ENCODE assay signal across 15 cellular contexts in genomic region chr5:61010759-61011460, GRCh38.
DNase-seq lines count a peak whose midpoint lies in the region; ATAC-seq lines count a peak whose summit lies in the region.
"Had no signal": no experiment of that assay in that cellular context is flagged by ENCODE, and none has a peak within 500 bp of the region (broad histone marks: within the 10 kb centered on the region; RNA-seq: fewer than 3 reads in every experiment).

No MANE protein-coding gene starts in this region.

- no peak overlapping the region for H2BK120ac ChIP-seq in mesenchymal stem cell (ENCODE audit: low read depth, low read length)

- DNase-seq in EH (ENCODE audit: low read depth): peak; percentile 36
- DNase-seq in M059J (ENCODE audit: low read depth): peak; percentile 31
- peak; percentile 12 for DNase-seq in dermis blood vessel endothelial cell
- DNase-seq in mesenchymal stem cell: peak; percentile 21
- DNase-seq in NCI-H524 treated with DMSO at 0.1 percent for 48 hours (lab: John Stamatoyannopoulos, UW): no peak
- DNase-seq in central memory CD4-positive, alpha-beta T cell: no peak
- DNase-seq: glutamatergic neuron; NCI-H1417; NCI-H526 treated with DMSO at 0.1 percent for 48 hours; stimulated activated CD4-positive, alpha-beta T cell treated with anti-CD3 and anti-CD28 coated beads, Interleukin-4, amount 100 ng/mL, for 1 hour; stimulated activated naive CD8-positive, alpha-beta T cell treated with anti-CD3 and anti-CD28 coated beads, Interleukin-15, amount 100 ng/mL, for 72 hours had no signal

- no peaks in the 10 kb centered on the region for H3K9me3 ChIP-seq in mesenchymal stem cell (ENCODE audit: control insufficient read depth, low read length)

- H3K4me1 ChIP-seq in mesenchymal stem cell (ENCODE audit: control insufficient read depth, insufficient read depth, low read depth, low read length): no peaks in the 10 kb centered on the region

- no peak overlapping the region for H3K18ac ChIP-seq in mesenchymal stem cell (ENCODE audit: low read depth in 1 of 2, low read length in 2 of 2)

- no peak overlapping the region for H2BK15ac ChIP-seq in mesenchymal stem cell (ENCODE audit: low read depth, poor library complexity, severe bottlenecking)

- no peak overlapping the region for H3K9ac ChIP-seq in mesenchymal stem cell (ENCODE audit: low read length)

- no peak overlapping the region for H3K4me2 ChIP-seq in mesenchymal stem cell (ENCODE audit: low read length, poor library complexity, severe bottlenecking)

- no peak overlapping the region for H3K4ac ChIP-seq in mesenchymal stem cell (ENCODE audit: low read depth in 1 of 2, low read length in 2 of 2)

- H3K14ac ChIP-seq in mesenchymal stem cell (ENCODE audit: low read length in 2 of 2): no peak overlapping the region

- no peak overlapping the region for H2BK5ac ChIP-seq in mesenchymal stem cell (ENCODE audit: low read depth, low read length, poor library complexity, severe bottlenecking)

- no peak for ATAC-seq in GM21528 (IDR thresholded peaks at IDR 0.05; ENCODE audit: low FRiP score, unreplicated experiment)
- ATAC-seq in HG03432 (IDR thresholded peaks at IDR 0.05; ENCODE audit: unreplicated experiment): no peak
- ATAC-seq: stimulated activated naive CD8-positive, alpha-beta T cell treated with anti-CD3 and anti-CD28 coated beads, Interleukin-15, amount 100 ng/mL, for 72 hours had no signal

- no peak overlapping the region for H3K23ac ChIP-seq in mesenchymal stem cell (ENCODE audit: low read length in 2 of 2)

- H3K36me3 ChIP-seq in mesenchymal stem cell (ENCODE audit: control insufficient read depth in 1 of 2, insufficient read depth in 2 of 2, low read depth in 1 of 2, low read length in 2 of 2): no peaks in the 10 kb centered on the region

- WGBS in mesenchymal stem cell: 78% methylated on average over 5 of the region's 5 CpGs

- H3K79me1 ChIP-seq in mesenchymal stem cell (replicated peaks; ENCODE audit: low read length, poor library complexity, severe bottlenecking): peaks cover 11% of the 10 kb centered on the region

- H3K27me3 ChIP-seq in mesenchymal stem cell (ENCODE audit: control insufficient read depth in 1 of 2, insufficient read depth in 1 of 2, low read length in 2 of 2): no peaks in the 10 kb centered on the region

- H2AK5ac ChIP-seq in mesenchymal stem cell (ENCODE audit: low read length, severe bottlenecking): no peak overlapping the region

- no peak overlapping the region for H4K8ac ChIP-seq in mesenchymal stem cell (ENCODE audit: low read length)

- H4K91ac ChIP-seq in mesenchymal stem cell (ENCODE audit: low read length): no peak overlapping the region

- H2BK12ac ChIP-seq in mesenchymal stem cell (ENCODE audit: low read length in 2 of 2): no peak overlapping the region

- H2AFZ ChIP-seq in mesenchymal stem cell (ENCODE audit: low read depth, low read length): no peak overlapping the region

- no peak overlapping the region for H3K4me3 ChIP-seq in mesenchymal stem cell (ENCODE audit: insufficient read depth in 1 of 2, low read depth in 1 of 2, low read length in 2 of 2)
- H3K4me3 ChIP-seq: coronary artery had no signal

- no peak overlapping the region for H3K27ac ChIP-seq in mesenchymal stem cell (ENCODE audit: low read length, poor library complexity, severe bottlenecking)
- H3K27ac ChIP-seq: coronary artery, HL-60 had no signal

Comparison
In these comparisons a context has a peak if more than half of its experiments do, and no peak if none do; other contexts are left out.
1. DNase-seq: peak in EH (single experiment), M059J (single experiment), dermis blood vessel endothelial cell (single experiment) and mesenchymal stem cell (single experiment); none in NCI-H524 treated with DMSO at 0.1 percent for 48 hours (single experiment) and central memory CD4-positive, alpha-beta T cell (single experiment).